In the genomic region with DNA sequence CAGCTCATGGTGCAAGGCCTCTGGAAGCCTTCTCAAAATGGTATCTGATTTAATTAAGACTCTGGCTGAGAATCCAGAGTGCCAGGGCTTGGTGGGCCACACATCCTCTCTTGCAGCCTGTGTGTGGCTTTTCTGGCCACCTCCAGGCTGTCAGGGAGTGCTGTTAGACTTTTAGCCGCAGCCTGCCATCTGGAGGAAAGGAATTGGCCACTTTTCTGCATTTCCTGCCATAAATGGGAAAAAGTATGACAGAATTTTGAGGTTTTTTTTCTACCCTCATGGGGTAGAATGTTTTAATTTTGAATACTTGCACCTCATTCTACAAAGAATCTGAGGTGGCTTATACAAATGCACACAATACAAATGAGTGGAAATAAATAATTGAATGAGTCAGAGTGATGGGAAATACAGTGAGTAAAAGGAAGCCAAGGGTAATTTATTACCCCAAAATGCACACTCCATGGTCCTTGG, we compare ENCODE assay signal across 14 cellular contexts.
DNase-seq lines count a peak whose midpoint lies in the region; FAIRE-seq and TF ChIP-seq lines count a peak whose summit lies in the region.
"Had no signal": no experiment of that assay in that cellular context is flagged by ENCODE, and none has a peak within 500 bp of the region (broad histone marks: within the 10 kb centered on the region; RNA-seq: fewer than 3 reads in every experiment).

No MANE protein-coding gene starts in this region.

- DNase-seq in AG20443 (ENCODE audit: low spot score) (peak; percentile 50), dermis blood vessel endothelial cell (peak; percentile 4), mesenchymal stem cell (peak; percentile 39), DMS53 treated with DMSO at 0.1 percent for 48 hours (lab: John Stamatoyannopoulos, UW; ENCODE audit: unreplicated experiment) (no peak), nephron progenitor cell (no peak), RCC 7860 (ENCODE audit: low spot score) (no peak)
- DNase-seq in stimulated activated CD4-positive, alpha-beta T cell treated with anti-CD3 and anti-CD28 coated beads, Interleukin-4, amount 100 ng/mL, for 24 hours, result no peak
- DNase-seq: activated CD8-positive, alpha-beta memory T cell treated with anti-CD3 and anti-CD28 coated beads, Interleukin-2, amount 50 U/mL, for 48 hours; activated naive CD8-positive, alpha-beta T cell treated with anti-CD3 and anti-CD28 coated beads for 36 hours; colonic mucosa; Karpas-422; natural killer cell had no signal

- H3K27ac Mint-ChIP-seq in nephron progenitor cell, result no peak overlapping the region
- H3K27ac Mint-ChIP-seq: activated naive CD8-positive, alpha-beta T cell treated with anti-CD3 and anti-CD28 coated beads for 36 hours; natural killer cell; WTC11 had no signal

- peaks cover 3% of the 10 kb centered on the region for H3K27me3 Mint-ChIP-seq in nephron progenitor cell (ENCODE audit: low read depth, poor library complexity)
- H3K27me3 Mint-ChIP-seq: activated naive CD8-positive, alpha-beta T cell treated with anti-CD3 and anti-CD28 coated beads for 36 hours had no signal

- no peak overlapping the region for H2AFZ ChIP-seq in mesenchymal stem cell (ENCODE audit: low read depth, low read length)

- no peak for TF ChIP-seq CTCF in nephron progenitor cell (IDR thresholded peaks at IDR 0.05)

- 36% methylated on average over 1 of the region's 1 CpG for WGBS in mesenchymal stem cell

- no peaks in the 10 kb centered on the region for H3K36me3 Mint-ChIP-seq in nephron progenitor cell (ENCODE audit: low read depth)
- H3K36me3 Mint-ChIP-seq: activated naive CD8-positive, alpha-beta T cell treated with anti-CD3 and anti-CD28 coated beads for 36 hours; natural killer cell had no signal

- no peak overlapping the region for H2BK5ac ChIP-seq in mesenchymal stem cell (ENCODE audit: low read depth, low read length, poor library complexity, severe bottlenecking)

- peak overlapping the region; percentile 49 for H2BK120ac ChIP-seq in mesenchymal stem cell (ENCODE audit: low read depth, low read length)

- H3K4me3 Mint-ChIP-seq in nephron progenitor cell, result no peak overlapping the region
- H3K4me3 Mint-ChIP-seq: activated naive CD8-positive, alpha-beta T cell treated with anti-CD3 and anti-CD28 coated beads for 36 hours; natural killer cell; WTC11 had no signal

- H3K14ac ChIP-seq in mesenchymal stem cell (ENCODE audit: low read length in 2 of 2), result no peak overlapping the region

- H3K9me3 ChIP-seq in mesenchymal stem cell (ENCODE audit: control insufficient read depth, low read length), result no peaks in the 10 kb centered on the region
- H3K9me3 ChIP-seq: colonic mucosa had no signal

- no peaks in the 10 kb centered on the region for H3K27me3 ChIP-seq in mesenchymal stem cell (ENCODE audit: control insufficient read depth in 1 of 2, insufficient read depth in 1 of 2, low read length in 2 of 2)
- H3K27me3 ChIP-seq: colonic mucosa had no signal

- H3K4me3 ChIP-seq in mesenchymal stem cell (ENCODE audit: insufficient read depth in 1 of 2, low read depth in 1 of 2, low read length in 2 of 2), result no peak overlapping the region
- H3K4me3 ChIP-seq: colonic mucosa had no signal

- no peak for FAIRE-seq in RCC 7860 (lab: Jason Lieb, UNC)

- H3K4ac ChIP-seq in mesenchymal stem cell (ENCODE audit: low read depth in 1 of 2, low read length in 2 of 2), result peak overlapping the region in 1 of 2 experiments; percentile 45

- peak overlapping the region; percentile 41 for H4K8ac ChIP-seq in mesenchymal stem cell (ENCODE audit: low read length)

- no peaks in the 10 kb centered on the region for H3K36me3 ChIP-seq in mesenchymal stem cell (ENCODE audit: control insufficient read depth in 1 of 2, insufficient read depth in 2 of 2, low read depth in 1 of 2, low read length in 2 of 2)
- H3K36me3 ChIP-seq: colonic mucosa had no signal

- TF ChIP-seq EP300 in Ishikawa (IDR thresholded peaks at IDR 0.05; ENCODE audit: borderline replicate concordance), result peak; percentile 44; the same call in 1 of the 2 replicates

- H2AK5ac ChIP-seq in mesenchymal stem cell (ENCODE audit: low read length, severe bottlenecking), result peak overlapping the region; percentile 73

- H3K23ac ChIP-seq in mesenchymal stem cell (ENCODE audit: low read length in 2 of 2), result no peak overlapping the region

- peak overlapping the region; percentile 80 for H4K91ac ChIP-seq in mesenchymal stem cell (ENCODE audit: low read length)

- no peak overlapping the region for H3K27ac ChIP-seq in mesenchymal stem cell (ENCODE audit: low read length, poor library complexity, severe bottlenecking)
- H3K27ac ChIP-seq: colonic mucosa had no signal

- peak overlapping the region; percentile 83 to 89 for H3K18ac ChIP-seq in mesenchymal stem cell (ENCODE audit: low read depth in 1 of 2, low read length in 2 of 2)

- peaks cover 7% of the 10 kb centered on the region for H3K9me3 Mint-ChIP-seq in nephron progenitor cell
- H3K9me3 Mint-ChIP-seq: activated naive CD8-positive, alpha-beta T cell treated with anti-CD3 and anti-CD28 coated beads for 36 hours; natural killer cell had no signal

- H3K4me1 ChIP-seq in mesenchymal stem cell (ENCODE audit: control insufficient read depth, insufficient read depth, low read depth, low read length), result peaks cover 3% of the 10 kb centered on the region
- H3K4me1 ChIP-seq: colonic mucosa had no signal

- H2BK15ac ChIP-seq in mesenchymal stem cell (ENCODE audit: low read depth, poor library complexity, severe bottlenecking), result no peak overlapping the region

- H3K4me1 Mint-ChIP-seq in nephron progenitor cell, result peaks cover 12% of the 10 kb centered on the region
- H3K4me1 Mint-ChIP-seq: activated naive CD8-positive, alpha-beta T cell treated with anti-CD3 and anti-CD28 coated beads for 36 hours; natural killer cell; WTC11 had no signal

- H3K79me1 ChIP-seq in mesenchymal stem cell (replicated peaks; ENCODE audit: low read length, poor library complexity, severe bottlenecking), result no peaks in the 10 kb centered on the region

- H2BK12ac ChIP-seq in mesenchymal stem cell (ENCODE audit: low read length in 2 of 2), result peak overlapping the region; percentile 32 to 86

- no peak overlapping the region for H3K4me2 ChIP-seq in mesenchymal stem cell (ENCODE audit: low read length, poor library complexity, severe bottlenecking)

- peak overlapping the region; percentile 2 for H3K9ac ChIP-seq in mesenchymal stem cell (ENCODE audit: low read length)

- TF ChIP-seq RAD21 in Ishikawa (IDR thresholded peaks at IDR 0.05; ENCODE audit: low read depth), result 0 out of 2 replicates have a peak, but pooled peaks have one; percentile 28

TF ChIP-seq in Ishikawa, 13 proteins besides CTCF, POLR2A, EP300 and RAD21:
- TF ChIP-seq YY1 (IDR thresholded peaks at IDR 0.05; ENCODE audit: low read depth) (no peak), ZBTB7A (IDR thresholded peaks at IDR 0.05; ENCODE audit: low read depth) (no peak), NFIC (IDR thresholded peaks at IDR 0.05) (no peak), TCF12 (IDR thresholded peaks at IDR 0.05; ENCODE audit: low read depth) (no peak), USF1 (IDR thresholded peaks at IDR 0.05) (no peak)

Comparison
In these comparisons a context has a peak if more than half of its experiments do, and no peak if none do; other contexts are left out.
1. DNase-seq: peak in AG20443 (single experiment), dermis blood vessel endothelial cell (single experiment) and mesenchymal stem cell (single experiment); none in DMS53 treated with DMSO at 0.1 percent for 48 hours (single experiment), nephron progenitor cell (single experiment), stimulated activated CD4-positive, alpha-beta T cell treated with anti-CD3 and anti-CD28 coated beads, Interleukin-4, amount 100 ng/mL, for 24 hours (single experiment) and RCC 7860 (single experiment).